Comparison of ENCODE assay signal across 10 cellular contexts in genomic region chr1:41455479-41456271, GRCh38. TPM values are rescaled to one million over a fixed set of nuclear protein-coding genes. Genes with fewer than 3 reads are reported as not detected.
A peak's percentile ranks its signal among the peaks of the same experiment; 100 is the strongest.
DNase-seq lines count a peak whose midpoint lies in the region; ATAC-seq lines count a peak whose summit lies in the region.
"Had no signal": no experiment of that assay in that cellular context is flagged by ENCODE, and none has a peak within 500 bp of the region (broad histone marks: within the 10 kb centered on the region; RNA-seq: fewer than 3 reads in every experiment).

No MANE protein-coding gene starts in this region.

- no peak overlapping the region for H3K4ac ChIP-seq in mesenchymal stem cell (ENCODE audit: low read depth in 1 of 2, low read length in 2 of 2)

- H3K4me1 ChIP-seq in mesenchymal stem cell (ENCODE audit: control insufficient read depth, insufficient read depth, low read depth, low read length): peaks cover 17% of the 10 kb centered on the region
- H3K4me1 ChIP-seq in effector memory CD4-positive, alpha-beta T cell (ENCODE audit: control insufficient read depth, insufficient read depth, low read length, poor library complexity, severe bottlenecking): no peaks in the 10 kb centered on the region

- H2BK5ac ChIP-seq in mesenchymal stem cell (ENCODE audit: low read depth, low read length, poor library complexity, severe bottlenecking): no peak overlapping the region

- no peak overlapping the region for H3K23ac ChIP-seq in mesenchymal stem cell (ENCODE audit: low read length in 2 of 2)

- H3K4me2 ChIP-seq in mesenchymal stem cell (ENCODE audit: low read length, poor library complexity, severe bottlenecking): no peak overlapping the region

- ATAC-seq in HG03521 (IDR thresholded peaks at IDR 0.05; ENCODE audit: unreplicated experiment) (no peak), HG02623 (IDR thresholded peaks at IDR 0.05; ENCODE audit: unreplicated experiment) (no peak)
- ATAC-seq: naive thymus-derived CD4-positive, alpha-beta T cell had no signal

- no peak overlapping the region for H3K14ac ChIP-seq in mesenchymal stem cell (ENCODE audit: low read length in 2 of 2)

- no peak overlapping the region for H2BK12ac ChIP-seq in mesenchymal stem cell (ENCODE audit: low read length in 2 of 2)

- 73% methylated on average over 7 of the region's 8 CpGs for WGBS in mesenchymal stem cell

- H2BK120ac ChIP-seq in mesenchymal stem cell (ENCODE audit: low read depth, low read length): no peak overlapping the region

- no peak overlapping the region for H2BK15ac ChIP-seq in mesenchymal stem cell (ENCODE audit: low read depth, poor library complexity, severe bottlenecking)

- peaks cover 0 to 14% of the 10 kb centered on the region in 2 experiments for H3K27me3 ChIP-seq in mesenchymal stem cell (ENCODE audit: control insufficient read depth in 1 of 2, insufficient read depth in 1 of 2, low read length in 2 of 2)
- H3K27me3 ChIP-seq in effector memory CD4-positive, alpha-beta T cell (replicated peaks; ENCODE audit: control insufficient read depth, insufficient read depth, low read length, poor library complexity, severe bottlenecking): no peaks in the 10 kb centered on the region

- no peak overlapping the region for H2AK5ac ChIP-seq in mesenchymal stem cell (ENCODE audit: low read length, severe bottlenecking)

- no peak overlapping the region for H4K8ac ChIP-seq in mesenchymal stem cell (ENCODE audit: low read length)

- H4K91ac ChIP-seq in mesenchymal stem cell (ENCODE audit: low read length): no peak overlapping the region

- no peak overlapping the region for H3K9ac ChIP-seq in mesenchymal stem cell (ENCODE audit: low read length)

- DNase-seq in NCI-H446 treated with DMSO at 0.1 percent for 48 hours (lab: John Stamatoyannopoulos, UW) (peak; percentile 100), epidermal melanocyte (ENCODE audit: insufficient read length, low spot score) (peak; percentile 53), mesenchymal stem cell (peak; percentile 40)
- no peak for DNase-seq in effector memory CD4-positive, alpha-beta T cell
- no peak for DNase-seq in activated CD4-positive, alpha-beta T cell treated with anti-CD3 and anti-CD28 coated beads, Interleukin-2, amount 50 U/mL, for 1 hour
- DNase-seq: activated CD4-positive, alpha-beta T cell treated with anti-CD3 and anti-CD28 coated beads for 1 hour; activated naive CD8-positive, alpha-beta T cell treated with anti-CD3 and anti-CD28 coated beads, Interleukin-2, amount 10 ng/mL, durations not matched to agents 7 days and 5 days; naive thymus-derived CD4-positive, alpha-beta T cell had no signal

- H3K36me3 ChIP-seq in mesenchymal stem cell (ENCODE audit: control insufficient read depth in 1 of 2, insufficient read depth in 2 of 2, low read depth in 1 of 2, low read length in 2 of 2): no peaks in the 10 kb centered on the region
- no peaks in the 10 kb centered on the region for H3K36me3 ChIP-seq in effector memory CD4-positive, alpha-beta T cell (ENCODE audit: control insufficient read depth, insufficient read depth, low read length)

- H3K9me3 ChIP-seq in mesenchymal stem cell (ENCODE audit: control insufficient read depth, low read length): no peaks in the 10 kb centered on the region
- no peaks in the 10 kb centered on the region for H3K9me3 ChIP-seq in effector memory CD4-positive, alpha-beta T cell (ENCODE audit: control insufficient read depth, low read length)

- H3K18ac ChIP-seq in mesenchymal stem cell (ENCODE audit: low read depth in 1 of 2, low read length in 2 of 2): no peak overlapping the region

- no peak overlapping the region for H3K4me3 ChIP-seq in mesenchymal stem cell (ENCODE audit: insufficient read depth in 1 of 2, low read depth in 1 of 2, low read length in 2 of 2)
- no peak overlapping the region for H3K4me3 ChIP-seq in effector memory CD4-positive, alpha-beta T cell (ENCODE audit: insufficient read depth, low read depth, low read length, poor library complexity, severe bottlenecking)

- H3K79me1 ChIP-seq in mesenchymal stem cell (replicated peaks; ENCODE audit: low read length, poor library complexity, severe bottlenecking): no peaks in the 10 kb centered on the region

- H2AFZ ChIP-seq in mesenchymal stem cell (ENCODE audit: low read depth, low read length): no peak overlapping the region

- peak overlapping the region; percentile 31 for H3K27ac ChIP-seq in mesenchymal stem cell (ENCODE audit: low read length, poor library complexity, severe bottlenecking)
- H3K27ac ChIP-seq in effector memory CD4-positive, alpha-beta T cell (ENCODE audit: insufficient read depth, low read length, poor library complexity, severe bottlenecking): no peak overlapping the region

RNA-seq across cellular contexts. Expression of gene EDN2, which starts 28.8 kb away (rescaled TPM):
- 0.15 TPM for polyA plus RNA-seq in mesenchymal stem cell (2013, experiment 1 of 2)
- polyA plus RNA-seq in mesenchymal stem cell (2013, experiment 2 of 2): 0.15 TPM
- polyA plus RNA-seq: naive thymus-derived CD4-positive, alpha-beta T cell had no signal

Comparison
In these comparisons a context has a peak if more than half of its experiments do, and no peak if none do; other contexts are left out.
1. DNase-seq: peak in NCI-H446 treated with DMSO at 0.1 percent for 48 hours (single experiment), epidermal melanocyte (single experiment) and mesenchymal stem cell (single experiment); none in effector memory CD4-positive, alpha-beta T cell (0 of 3) and activated CD4-positive, alpha-beta T cell treated with anti-CD3 and anti-CD28 coated beads, Interleukin-2, amount 50 U/mL, for 1 hour (single experiment).